Comparison of ENCODE assay signal across 1 cellular context in the genomic region with DNA sequence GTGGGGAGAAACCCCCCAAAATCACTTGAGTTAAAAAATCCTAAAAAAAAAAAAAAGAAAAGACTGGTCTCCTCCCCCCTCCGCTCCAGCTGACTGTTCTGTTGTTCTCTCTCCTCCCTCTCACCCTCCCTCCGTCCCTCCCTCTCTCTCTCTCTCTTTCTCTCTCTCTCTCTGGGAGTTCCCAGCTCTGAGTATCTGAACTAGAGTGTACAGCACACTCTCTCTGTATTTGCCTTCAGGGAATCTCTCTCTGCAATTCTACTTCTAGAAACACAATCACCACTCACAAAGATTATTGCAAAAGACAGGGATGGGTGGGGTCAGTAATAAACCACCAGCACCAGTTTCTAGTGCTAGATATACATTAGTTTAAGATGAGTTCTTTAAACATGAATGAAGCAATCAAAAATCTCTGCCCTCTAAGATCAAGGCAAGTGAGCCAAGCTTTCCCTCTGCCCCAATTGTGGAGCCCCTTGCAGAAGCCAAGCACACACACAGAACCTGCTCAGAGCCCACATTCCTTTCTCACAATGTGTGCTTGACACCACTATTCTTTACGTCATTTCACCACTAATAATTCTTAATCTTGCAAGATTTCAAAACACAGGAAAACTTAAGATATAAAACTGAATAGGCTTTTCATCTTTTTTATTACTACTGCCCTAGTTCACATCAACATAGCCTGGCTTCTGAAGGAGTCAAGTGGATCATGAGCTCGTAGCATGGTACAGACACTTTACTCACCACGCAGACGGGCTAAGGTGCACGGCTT.
TF ChIP-seq lines count a peak whose summit lies in the region.

No MANE protein-coding gene starts in this region.

TF ChIP-seq in WTC11, 78 proteins besides CTCF, POLR2A, EP300 and RAD21 (continued from another document):
- no peak for TF ChIP-seq TCF7 (CRISPR knock-in tag; IDR thresholded peaks at IDR 0.05; ENCODE audit: low read depth)
- TF ChIP-seq ZNF671 (CRISPR knock-in tag; IDR thresholded peaks at IDR 0.05), result no peak
- no peak for TF ChIP-seq NR3C1 (CRISPR knock-in tag; conservative IDR thresholded peaks at IDR 0.05; ENCODE audit: low read depth)
- no peak for TF ChIP-seq ELF4 (CRISPR knock-in tag; IDR thresholded peaks at IDR 0.05; ENCODE audit: low read depth)
